ENCODE assay signal across 9 cellular contexts in genomic region chr20:24773751-24774201, GRCh38.
DNase-seq lines count a peak whose midpoint lies in the region; ATAC-seq and TF ChIP-seq lines count a peak whose summit lies in the region.
"Had no signal": no experiment of that assay in that cellular context is flagged by ENCODE, and none has a peak within 500 bp of the region (broad histone marks: within the 10 kb centered on the region; RNA-seq: fewer than 3 reads in every experiment).

No MANE protein-coding gene starts in this region.

- H3K36me3 ChIP-seq in BJ (ENCODE audit: control insufficient read depth, insufficient read depth, low read length) (no peaks in the 10 kb centered on the region), neural progenitor cell (no peaks in the 10 kb centered on the region)

- H3K4me2 ChIP-seq in neural progenitor cell = no peak overlapping the region

- H4K20me1 ChIP-seq in neural progenitor cell (ENCODE audit: low read depth) = no peaks in the 10 kb centered on the region

- H3K4me3 ChIP-seq in BJ (ENCODE audit: low read depth, low read length) (no peak overlapping the region), fibroblast of pulmonary artery (replicated peaks; ENCODE audit: low read depth, low read length) (no peak overlapping the region), neural progenitor cell (no peak overlapping the region)

- no peak overlapping the region for H3K4me3 Mint-ChIP-seq in neural progenitor cell
- H3K4me3 Mint-ChIP-seq: naive B cell had no signal

- DNase-seq in BJ (ENCODE audit: low read depth) (peak; percentile 74), M059J (ENCODE audit: low read depth) (peak; percentile 95), fibroblast of pulmonary artery (ENCODE audit: low read depth) (peak; percentile 21), DMS 273 treated with DMSO at 0.1 percent for 48 hours (lab: John Stamatoyannopoulos, UW) (no peak), cerebellum (ENCODE audit: low spot score) (no peak), NCI-H146 (lab: John Stamatoyannopoulos, UW) (no peak), neural progenitor cell (ENCODE audit: low spot score) (no peak)
- DNase-seq: naive B cell had no signal

- peak; percentile 62 for ATAC-seq in GM19467 (IDR thresholded peaks at IDR 0.05; ENCODE audit: unreplicated experiment)

- H3K79me2 ChIP-seq in neural progenitor cell (ENCODE audit: low read depth) = no peaks in the 10 kb centered on the region

- no peaks in the 10 kb centered on the region for H3K9me3 ChIP-seq in neural progenitor cell (ENCODE audit: low read depth)

- H3K27me3 ChIP-seq in BJ (ENCODE audit: control insufficient read depth, insufficient read depth, low read length) = peaks cover 2% of the 10 kb centered on the region; the same call in 1 of the 2 replicates
- no peaks in the 10 kb centered on the region for H3K27me3 ChIP-seq in neural progenitor cell

- no peaks in the 10 kb centered on the region for H3F3A ChIP-seq in neural progenitor cell (ENCODE audit: low read depth)

- no peak overlapping the region for H3K9ac ChIP-seq in neural progenitor cell

- H3K36me3 Mint-ChIP-seq in neural progenitor cell = no peaks in the 10 kb centered on the region

- no peak overlapping the region for H2AFZ ChIP-seq in neural progenitor cell (replicated peaks)

- H3K9me3 Mint-ChIP-seq in neural progenitor cell = peaks cover 15% of the 10 kb centered on the region

- no peak overlapping the region for H3K27ac ChIP-seq in neural progenitor cell

- POLR2A ChIA-PET in BJ (lab: Charles Lee) = no interaction called here

- no peak overlapping the region for H3K27ac Mint-ChIP-seq in neural progenitor cell

- H3K4me1 ChIP-seq in neural progenitor cell = no peaks in the 10 kb centered on the region

- H3K27me3 Mint-ChIP-seq in neural progenitor cell (ENCODE audit: insufficient read depth, low read depth) = peaks cover 14% of the 10 kb centered on the region

- CTCF ChIA-PET in BJ (lab: Yijun Ruan, JAX) = interaction anchor here (0.6 kb wide), 1 partner anchor 227 kb away, joined by 3 read pairs; no protein-coding TSS in a partner anchor

- peaks cover 10% of the 10 kb centered on the region for H3K4me1 Mint-ChIP-seq in neural progenitor cell

- TF ChIP-seq CTCF in BJ (IDR thresholded peaks at IDR 0.05; ENCODE audit: insufficient read depth, low read depth, low read length) (no peak), fibroblast of pulmonary artery (IDR thresholded peaks at IDR 0.05; ENCODE audit: low read length, missing control alignments) (no peak), neural progenitor cell (IDR thresholded peaks at IDR 0.05) (no peak)

Comparison
In these comparisons a context has a peak if more than half of its experiments do, and no peak if none do; other contexts are left out.
1. DNase-seq: peak in BJ (single experiment), M059J (single experiment) and fibroblast of pulmonary artery (single experiment); none in DMS 273 treated with DMSO at 0.1 percent for 48 hours (single experiment), cerebellum (single experiment), NCI-H146 (single experiment) and neural progenitor cell (single experiment).